In the genomic region with DNA sequence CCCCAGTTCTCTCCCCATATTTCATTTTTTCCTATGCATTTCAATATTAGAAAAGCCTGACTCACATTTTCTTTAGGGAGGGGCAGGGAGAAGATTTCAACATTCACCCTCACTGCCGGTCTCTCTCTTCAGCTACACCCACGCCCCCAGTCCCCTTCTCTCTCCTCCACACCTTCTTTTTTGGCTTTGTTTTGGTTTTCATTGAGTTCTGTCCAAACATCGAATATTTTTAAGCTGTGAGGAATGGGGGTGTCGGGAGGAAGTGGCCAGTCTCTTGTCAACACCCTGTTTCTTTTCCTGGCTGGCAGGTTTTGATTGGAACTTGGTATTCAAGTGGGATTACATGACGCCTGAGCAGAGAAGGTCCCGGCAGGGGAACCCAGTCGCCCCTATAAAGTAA, we compare ENCODE assay signal across 1 cellular context.
A peak's percentile ranks its signal among the peaks of the same experiment; 100 is the strongest.
TF ChIP-seq lines count a peak whose summit lies in the region.

No MANE protein-coding gene starts in this region.

TF ChIP-seq in IMR-90, 13 proteins besides CTCF, POLR2A, EP300 and RAD21:
- TF ChIP-seq CEBPB (IDR thresholded peaks at IDR 0.05; ENCODE audit: low read depth, low read length) (peak; percentile 35; the same call in 1 of the 2 replicates), MXI1 (IDR thresholded peaks at IDR 0.05; ENCODE audit: borderline replicate concordance, low read depth, low read length) (no peak)
